7 cellular contexts compared by ENCODE assay signal in genomic region chr7:127365957-127366315, GRCh38.
"Had no signal": no experiment of that assay in that cellular context is flagged by ENCODE, and none has a peak within 500 bp of the region (broad histone marks: within the 10 kb centered on the region; RNA-seq: fewer than 3 reads in every experiment).

No MANE protein-coding gene starts in this region.

- FAIRE-seq: HepG2, HTR-8/SVneo had no signal

- H3K27ac ChIP-seq: HL-60 had no signal

- DNase-seq: IMR-90, KBM-7, KG1 had no signal

- ATAC-seq: HepG2 had no signal

- H3K4me3 Mint-ChIP-seq: IgD-negative memory B cell had no signal

- H3K27me3 Mint-ChIP-seq: IgD-negative memory B cell had no signal

- H3K9me3 Mint-ChIP-seq: IgD-negative memory B cell had no signal
